In the genomic region with DNA sequence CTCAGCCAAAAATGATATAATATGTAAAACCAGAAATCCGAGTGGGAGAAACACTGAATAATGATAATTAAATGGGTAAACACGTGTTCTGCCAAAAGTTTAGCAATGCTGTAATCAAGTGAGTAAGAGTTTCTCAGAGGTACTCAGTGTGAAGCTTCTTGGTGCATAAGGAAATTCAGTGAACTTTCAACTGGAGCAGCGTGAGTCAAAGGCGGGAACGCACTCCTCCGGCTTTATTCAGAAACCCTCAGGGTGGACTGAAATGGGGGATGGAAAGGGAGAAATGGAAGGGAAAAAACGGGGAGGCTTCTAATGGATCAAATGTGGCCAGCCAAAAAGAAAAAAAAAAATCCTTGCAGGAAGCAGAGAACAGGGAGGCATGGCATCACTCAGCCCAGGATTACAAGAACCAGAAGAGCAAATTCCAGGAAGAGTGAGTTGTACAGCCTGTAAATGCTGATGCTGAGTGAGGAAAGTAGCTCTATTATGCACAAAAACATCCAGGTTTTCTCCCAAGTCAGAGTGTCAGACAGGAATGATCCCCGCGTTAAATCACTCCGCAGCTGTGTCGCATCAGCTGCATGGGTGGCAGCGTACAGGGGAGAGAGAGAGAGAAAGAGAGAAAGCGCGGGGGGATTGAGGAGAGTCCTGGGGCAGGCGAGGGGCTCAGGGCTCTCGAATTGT, we compare ENCODE assay signal across 13 cellular contexts.
DNase-seq lines count a peak whose midpoint lies in the region; ATAC-seq and TF ChIP-seq lines count a peak whose summit lies in the region.
"Had no signal": no experiment of that assay in that cellular context is flagged by ENCODE, and none has a peak within 500 bp of the region (broad histone marks: within the 10 kb centered on the region; RNA-seq: fewer than 3 reads in every experiment).

No MANE protein-coding gene starts in this region.

- H3K4me3 Mint-ChIP-seq in activated T-helper 17 cell treated with anti-CD3 and anti-CD28 coated beads, Interleukin-2, amount 50 U/mL, for 72 hours: no peak overlapping the region

- H3K27ac Mint-ChIP-seq in activated T-helper 17 cell treated with anti-CD3 and anti-CD28 coated beads, Interleukin-2, amount 50 U/mL, for 72 hours: no peak overlapping the region

- no peaks in the 10 kb centered on the region for H3K9me3 ChIP-seq in adipocyte (ENCODE audit: control insufficient read depth, low read length)
- no peaks in the 10 kb centered on the region for H3K9me3 ChIP-seq in gastrocnemius medialis
- H3K9me3 ChIP-seq: thoracic aorta had no signal

- H3K36me3 Mint-ChIP-seq in activated T-helper 17 cell treated with anti-CD3 and anti-CD28 coated beads, Interleukin-2, amount 50 U/mL, for 72 hours (ENCODE audit: low read depth): no peaks in the 10 kb centered on the region

- H3K27me3 ChIP-seq in adipocyte (replicated peaks; ENCODE audit: control insufficient read depth, insufficient read depth, low read length) (no peaks in the 10 kb centered on the region), gastrocnemius medialis (peaks cover 0 to 3% (median 0%) of the 10 kb centered on the region in 3 donors)

- no peak for TF ChIP-seq CTCF in GM13976 (IDR thresholded peaks at IDR 0.05; ENCODE audit: borderline replicate concordance, control extremely low read depth, extremely low read depth, insufficient read depth, missing control alignments)
- no peak for TF ChIP-seq CTCF in foreskin fibroblast (IDR thresholded peaks at IDR 0.05; ENCODE audit: low read depth, low read length)
- TF ChIP-seq CTCF in gastrocnemius medialis (IDR thresholded peaks at IDR 0.05 in 4 of 5, conservative IDR thresholded peaks at IDR 0.05 in 1 of 5): no peak

- H3K4me3 ChIP-seq in adipocyte (ENCODE audit: low read length) (peak overlapping the region; percentile 56), foreskin fibroblast (ENCODE audit: low read depth in 1 of 2, low read length in 2 of 2) (no peak overlapping the region), gastrocnemius medialis (no peak overlapping the region)
- H3K4me3 ChIP-seq: thoracic aorta had no signal

- H3K27ac ChIP-seq in gastrocnemius medialis: peak overlapping the region; percentile 51 to 65 (median 62)
- H3K27ac ChIP-seq: thoracic aorta had no signal

- H3K36me3 ChIP-seq in adipocyte (ENCODE audit: control insufficient read depth, insufficient read depth, low read length, severe bottlenecking): no peaks in the 10 kb centered on the region
- H3K36me3 ChIP-seq in gastrocnemius medialis: no peaks in the 10 kb centered on the region
- H3K36me3 ChIP-seq: thoracic aorta had no signal

- peak; percentile 3 for DNase-seq in GM13976 (ENCODE audit: low spot score)
- DNase-seq in adipocyte (ENCODE audit: low read depth): peak; percentile 71
- peak; percentile 64 to 84 for DNase-seq in foreskin fibroblast
- no peak for DNase-seq in gastrocnemius medialis
- no peak for DNase-seq in NCI-H345 treated with DMSO at 0.1 percent for 48 hours (lab: John Stamatoyannopoulos, UW; ENCODE audit: unreplicated experiment)
- DNase-seq in NCI-H82 (lab: John Stamatoyannopoulos, UW): no peak
- DNase-seq: activated CD4-positive, CD25-positive, alpha-beta regulatory T cell treated with anti-CD3 and anti-CD28 coated beads, Interleukin-2, amount 50 U/mL, for 72 hours; NCI-H1436; OCI-M1; stimulated activated CD4-positive, alpha-beta T cell treated with anti-CD3 and anti-CD28 coated beads, Interleukin-2, amount 100 ng/mL, for 48 hours had no signal

- intact Hi-C loops in gastrocnemius medialis (cut with DNase I; ENCODE audit: low total_unique reads): loop anchor here (5.0 kb wide), 1 partner anchor 35 kb away; no protein-coding TSS in a partner anchor

- no peaks in the 10 kb centered on the region for H3K4me1 Mint-ChIP-seq in activated T-helper 17 cell treated with anti-CD3 and anti-CD28 coated beads, Interleukin-2, amount 50 U/mL, for 72 hours

- no peak for TF ChIP-seq POLR2A in gastrocnemius medialis (IDR thresholded peaks at IDR 0.05)

- H3K9me3 Mint-ChIP-seq in activated T-helper 17 cell treated with anti-CD3 and anti-CD28 coated beads, Interleukin-2, amount 50 U/mL, for 72 hours: no peaks in the 10 kb centered on the region

- ATAC-seq in gastrocnemius medialis: peak; percentile 53 to 56
- ATAC-seq in HG02885 (IDR thresholded peaks at IDR 0.05; ENCODE audit: poor library complexity, unreplicated experiment): no peak
- no peak for ATAC-seq in activated T-helper 17 cell treated with anti-CD3 and anti-CD28 coated beads, Interleukin-2, amount 50 U/mL, for 72 hours (replicated peaks)

- peaks cover 82% of the 10 kb centered on the region for H3K4me1 ChIP-seq in adipocyte (ENCODE audit: control insufficient read depth, insufficient read depth, low read length)
- H3K4me1 ChIP-seq in gastrocnemius medialis: no peaks in the 10 kb centered on the region

- in situ Hi-C loops in GM13976 (cut with MboI; ENCODE audit: low sequenced_read_pairs, unreplicated experiment): no loop called here
- in situ Hi-C loops in gastrocnemius medialis (cut with MboI; ENCODE audit: low sequenced_read_pairs in 4 of 4): no loop called here

- peak overlapping the region; percentile 86 for H3K9ac ChIP-seq in adipocyte (ENCODE audit: low read length)

- peaks cover 7% of the 10 kb centered on the region for H3K27me3 Mint-ChIP-seq in activated T-helper 17 cell treated with anti-CD3 and anti-CD28 coated beads, Interleukin-2, amount 50 U/mL, for 72 hours

Comparison
In these comparisons a context has a peak if more than half of its experiments do, and no peak if none do; other contexts are left out.
1. DNase-seq: peak in GM13976 (single experiment), adipocyte (single experiment) and foreskin fibroblast (2 of 2); none in gastrocnemius medialis (0 of 2), NCI-H345 treated with DMSO at 0.1 percent for 48 hours (single experiment) and NCI-H82 (single experiment).
2. ATAC-seq: peak in gastrocnemius medialis (2 of 2); none in HG02885 (single experiment) and activated T-helper 17 cell treated with anti-CD3 and anti-CD28 coated beads, Interleukin-2, amount 50 U/mL, for 72 hours (single experiment).